21 cellular contexts compared by ENCODE assay signal in the genomic region with DNA sequence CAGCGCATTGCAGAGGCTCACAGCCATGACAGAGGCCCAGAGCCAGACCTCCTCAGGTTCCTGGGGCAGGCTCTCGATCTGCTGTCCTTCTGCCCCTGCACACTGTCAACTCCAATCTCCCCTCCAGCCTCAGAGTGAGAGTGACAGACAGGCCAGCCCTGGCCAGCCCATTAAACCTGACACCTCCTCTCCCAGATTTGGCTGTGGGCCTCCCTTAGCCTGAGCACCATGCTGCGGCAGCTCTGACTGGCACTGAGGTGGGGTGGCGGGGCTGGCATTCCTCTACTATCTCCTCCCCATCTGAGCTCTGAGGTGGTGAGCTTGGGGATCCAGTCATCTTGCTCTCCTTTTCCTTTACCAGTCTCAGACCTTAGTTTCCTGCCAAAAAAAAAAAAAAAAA. TPM values are rescaled to one million over a fixed set of nuclear protein-coding genes. Genes with fewer than 3 reads are reported as not detected.
DNase-seq lines count a peak whose midpoint lies in the region; ATAC-seq and TF ChIP-seq lines count a peak whose summit lies in the region.
"Had no signal": no experiment of that assay in that cellular context is flagged by ENCODE, and none has a peak within 500 bp of the region (broad histone marks: within the 10 kb centered on the region; RNA-seq: fewer than 3 reads in every experiment).

No MANE protein-coding gene starts in this region.

- H3K4me3 ChIP-seq in NT2/D1 (ENCODE audit: insufficient read length, low read depth): no peak overlapping the region
- no peak overlapping the region for H3K4me3 ChIP-seq in cardiac muscle cell
- no peak overlapping the region for H3K4me3 ChIP-seq in right cardiac atrium (ENCODE audit: low read length)
- H3K4me3 ChIP-seq: MG63 had no signal

- H3K27ac ChIP-seq in cardiac muscle cell: peak overlapping the region; percentile 19
- peak overlapping the region; percentile 75 for H3K27ac ChIP-seq in right cardiac atrium (ENCODE audit: low read length)

- no peak overlapping the region for H3K4me3 Mint-ChIP-seq in stimulated activated effector memory CD8-positive, alpha-beta T cell treated with anti-CD3 and anti-CD28 coated beads, Interleukin-12 subunit alpha, Interleukin-12 subunit beta, amount 100 ng/mL, for 72 hours
- H3K4me3 Mint-ChIP-seq: CD4-positive, CD25-positive, alpha-beta regulatory T cell; IgD-negative memory B cell had no signal

- no peaks in the 10 kb centered on the region for H3K36me3 ChIP-seq in NT2/D1 (ENCODE audit: insufficient read depth, insufficient read length, low read length)
- H3K36me3 ChIP-seq in cardiac muscle cell: no peaks in the 10 kb centered on the region
- H3K36me3 ChIP-seq: BE2C, MG63 had no signal

- H3K9me3 Mint-ChIP-seq in stimulated activated effector memory CD8-positive, alpha-beta T cell treated with anti-CD3 and anti-CD28 coated beads, Interleukin-12 subunit alpha, Interleukin-12 subunit beta, amount 100 ng/mL, for 72 hours: no peaks in the 10 kb centered on the region
- H3K9me3 Mint-ChIP-seq: CD4-positive, CD25-positive, alpha-beta regulatory T cell had no signal

- H3K4me1 ChIP-seq in NT2/D1 (ENCODE audit: insufficient read depth, insufficient read length): peaks cover 20% of the 10 kb centered on the region
- H3K4me1 ChIP-seq in cardiac muscle cell (ENCODE audit: low read depth): peaks cover 44% of the 10 kb centered on the region
- no peaks in the 10 kb centered on the region for H3K4me1 ChIP-seq in right cardiac atrium (ENCODE audit: control insufficient read depth, insufficient read depth, low read length)

- H3K27me3 ChIP-seq in NT2/D1 (ENCODE audit: insufficient read depth, insufficient read length) (peaks cover 8% of the 10 kb centered on the region), cardiac muscle cell (no peaks in the 10 kb centered on the region), right cardiac atrium (ENCODE audit: control insufficient read depth, insufficient read depth) (no peaks in the 10 kb centered on the region)
- H3K27me3 ChIP-seq: BE2C, MG63 had no signal

- peak overlapping the region; percentile 26 for H3K27ac Mint-ChIP-seq in stimulated activated effector memory CD8-positive, alpha-beta T cell treated with anti-CD3 and anti-CD28 coated beads, Interleukin-12 subunit alpha, Interleukin-12 subunit beta, amount 100 ng/mL, for 72 hours
- H3K27ac Mint-ChIP-seq: CD4-positive, CD25-positive, alpha-beta regulatory T cell; IgD-negative memory B cell had no signal

- H3K4me1 Mint-ChIP-seq in stimulated activated effector memory CD8-positive, alpha-beta T cell treated with anti-CD3 and anti-CD28 coated beads, Interleukin-12 subunit alpha, Interleukin-12 subunit beta, amount 100 ng/mL, for 72 hours: no peaks in the 10 kb centered on the region

- intact Hi-C loops in right cardiac atrium (cut with DNase I): no loop called here

- no peak for DNase-seq in NT2/D1 (ENCODE audit: low read depth, low spot score)
- peak in 1 of 2 donors; percentile 68 for DNase-seq in cardiac muscle cell (ENCODE audit: low read depth in 1 of 2, low spot score in 1 of 2)
- DNase-seq in right cardiac atrium: peak; percentile 37 to 81 (median 80)
- DNase-seq in stimulated activated effector memory CD8-positive, alpha-beta T cell treated with anti-CD3 and anti-CD28 coated beads, Interleukin-12 subunit alpha, Interleukin-12 subunit beta, amount 100 ng/mL, for 72 hours (ENCODE audit: low spot score in 2 of 2): no peak
- DNase-seq in AG08396 (ENCODE audit: low spot score): no peak
- DNase-seq in NCI-H2107 treated with DMSO at 0.1 percent for 48 hours (lab: John Stamatoyannopoulos, UW; ENCODE audit: unreplicated experiment): no peak
- DNase-seq: BE2C; CD4-positive, CD25-positive, alpha-beta regulatory T cell; COR-L47; DMS153; GF-D8; H7; Karpas-422; MG63; NCI-H1092; NCI-H2081 treated with DMSO at 0.1 percent for 48 hours; NCI-H2227 treated with DMSO at 0.1 percent for 48 hours; NCI-H524 treated with DMSO at 0.1 percent for 48 hours; PC-3 had no signal

- peaks cover 23% of the 10 kb centered on the region for H3K36me3 Mint-ChIP-seq in stimulated activated effector memory CD8-positive, alpha-beta T cell treated with anti-CD3 and anti-CD28 coated beads, Interleukin-12 subunit alpha, Interleukin-12 subunit beta, amount 100 ng/mL, for 72 hours
- H3K36me3 Mint-ChIP-seq: IgD-negative memory B cell had no signal

- 67% methylated on average over 4 of the region's 4 CpGs for WGBS in right cardiac atrium

- H3K9me3 ChIP-seq in NT2/D1 (ENCODE audit: insufficient read depth, low read length) (no peaks in the 10 kb centered on the region), cardiac muscle cell (ENCODE audit: low read depth) (no peaks in the 10 kb centered on the region), right cardiac atrium (ENCODE audit: control insufficient read depth, low read length) (no peaks in the 10 kb centered on the region)
- H3K9me3 ChIP-seq: BE2C, MG63 had no signal

- H3K9ac ChIP-seq in NT2/D1 (ENCODE audit: insufficient read length, low read depth): peak overlapping the region; percentile 36

- no peak for TF ChIP-seq CTCF in cardiac muscle cell (IDR thresholded peaks at IDR 0.05; ENCODE audit: low read depth, low read length)

- ATAC-seq in right cardiac atrium (peak; percentile 78 to 82), HG03469 (IDR thresholded peaks at IDR 0.05; ENCODE audit: unreplicated experiment) (no peak)
- ATAC-seq in stimulated activated effector memory CD8-positive, alpha-beta T cell treated with anti-CD3 and anti-CD28 coated beads, Interleukin-12 subunit alpha, Interleukin-12 subunit beta, amount 100 ng/mL, for 72 hours: no peak
- ATAC-seq: PC-3 had no signal

RNA-seq across cellular contexts. Expression of a gene that starts 15.5 kb away (rescaled TPM):
- 24.6 and 25.2 TPM in 2 replicates for total RNA-seq in cardiac muscle cell
- 38.6 and 44.0 TPM in 2 replicates for polyA plus RNA-seq in cardiac muscle cell
- total RNA-seq in right cardiac atrium: 1 to 10 TPM in 3 of 4 donors, under 1 TPM in 1; 0.81 to 1.7 (median 1.6) TPM
- polyA plus RNA-seq in right cardiac atrium: 2.0 TPM
- total RNA-seq: CD4-positive, CD25-positive, alpha-beta regulatory T cell had no signal
- polyA plus RNA-seq: CD4-positive, CD25-positive, alpha-beta regulatory T cell; IgD-negative memory B cell had no signal

RNA-seq across cellular contexts. Expression of a gene that starts 36.0 kb away (rescaled TPM):
- total RNA-seq in cardiac muscle cell: 4.2 and 21.1 TPM in 2 replicates
- 4.1 and 22.2 TPM in 2 replicates for polyA plus RNA-seq in cardiac muscle cell
- total RNA-seq in right cardiac atrium: 1 to 10 TPM in 3 of 4 donors, under 1 TPM in 1; 0.08 to 1.4 (median 1.1) TPM
- 0.25 TPM for polyA plus RNA-seq in right cardiac atrium
- polyA plus RNA-seq: IgD-negative memory B cell had no signal

Comparison
In these comparisons a context has a peak if more than half of its experiments do, and no peak if none do; other contexts are left out.
1. DNase-seq: peak in right cardiac atrium (3 of 3); none in NT2/D1 (single experiment), stimulated activated effector memory CD8-positive, alpha-beta T cell treated with anti-CD3 and anti-CD28 coated beads, Interleukin-12 subunit alpha, Interleukin-12 subunit beta, amount 100 ng/mL, for 72 hours (0 of 2), AG08396 (single experiment) and NCI-H2107 treated with DMSO at 0.1 percent for 48 hours (single experiment).
2. ATAC-seq: peak in right cardiac atrium (2 of 2); none in stimulated activated effector memory CD8-positive, alpha-beta T cell treated with anti-CD3 and anti-CD28 coated beads, Interleukin-12 subunit alpha, Interleukin-12 subunit beta, amount 100 ng/mL, for 72 hours (single experiment) and HG03469 (single experiment).